Comparison of ENCODE assay signal across 20 cellular contexts in genomic region chr18:42233908-42234307, GRCh38.
"Had no signal": no experiment of that assay in that cellular context is flagged by ENCODE, and none has a peak within 500 bp of the region (broad histone marks: within the 10 kb centered on the region; RNA-seq: fewer than 3 reads in every experiment).

No MANE protein-coding gene starts in this region.

- H3K4me3 Mint-ChIP-seq: naive B cell; naive thymus-derived CD8-positive, alpha-beta T cell had no signal

- H3K4me1 ChIP-seq: esophagus muscularis mucosa, foreskin keratinocyte, gastrocnemius medialis, heart right ventricle, left lung, lower lobe of right lung had no signal

- H3K27me3 ChIP-seq: dorsolateral prefrontal cortex, esophagus muscularis mucosa, foreskin keratinocyte, gastrocnemius medialis, heart right ventricle, left lung had no signal

- H3K27ac Mint-ChIP-seq: naive B cell; naive thymus-derived CD8-positive, alpha-beta T cell had no signal

- H3K27ac ChIP-seq: coronary artery, dorsolateral prefrontal cortex, esophagus muscularis mucosa, foreskin keratinocyte, gastrocnemius medialis, heart right ventricle, left lung, lower lobe of right lung had no signal

- H3K4me1 Mint-ChIP-seq: naive thymus-derived CD8-positive, alpha-beta T cell had no signal

- DNase-seq: dermis blood vessel endothelial cell; dorsolateral prefrontal cortex; effector CD4-positive, alpha-beta T cell; effector memory CD4-positive, alpha-beta T cell; foreskin keratinocyte; gastrocnemius medialis; glutamatergic neuron; head of caudate nucleus; heart right ventricle; hippocampal formation; left cardiac atrium; left lung; left ventricle myocardium superior; lower lobe of right lung; mesenchymal stem cell; mucosa of descending colon; naive B cell; naive thymus-derived CD8-positive, alpha-beta T cell had no signal

- H3K4me3 ChIP-seq: coronary artery, dorsolateral prefrontal cortex, esophagus muscularis mucosa, gastrocnemius medialis, heart right ventricle, left lung, lower lobe of right lung, mucosa of descending colon had no signal

- H3K36me3 Mint-ChIP-seq: naive B cell had no signal

- ATAC-seq: foreskin keratinocyte; gastrocnemius medialis; heart right ventricle; left cardiac atrium; left lung; left ventricle myocardium superior; lower lobe of right lung; mucosa of descending colon; naive thymus-derived CD8-positive, alpha-beta T cell had no signal

- H3K36me3 ChIP-seq: esophagus muscularis mucosa, gastrocnemius medialis, heart right ventricle, left lung, lower lobe of right lung had no signal
